In the genomic region with DNA sequence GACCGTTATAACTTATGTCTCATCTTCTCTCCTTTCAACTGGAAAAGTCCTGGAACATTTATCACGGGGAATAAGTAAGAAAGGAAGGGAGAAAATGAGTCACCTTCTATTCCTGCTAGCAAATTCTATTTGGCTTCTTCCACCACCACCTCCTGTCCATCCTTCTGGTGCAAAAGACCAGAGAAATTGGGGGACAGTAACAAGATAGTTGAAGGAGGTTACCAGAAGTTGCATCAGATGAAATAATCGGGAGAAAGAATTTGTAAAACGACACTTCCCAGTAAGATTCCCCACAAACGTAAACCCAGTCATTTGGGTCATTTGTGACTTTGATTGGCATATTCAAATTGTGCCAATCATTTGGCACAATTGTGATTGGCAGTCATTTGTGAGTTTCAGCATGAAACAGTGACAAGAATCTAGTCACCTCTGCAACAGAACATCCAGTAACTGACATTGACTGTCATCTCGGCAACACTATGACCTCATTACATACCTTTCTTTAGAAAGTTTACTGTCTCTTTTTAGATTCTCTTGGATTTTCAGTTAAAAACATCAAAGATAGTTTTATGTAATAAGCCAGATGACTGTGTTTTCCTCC, we compare ENCODE assay signal across 27 cellular contexts. TPM values are rescaled to one million over a fixed set of nuclear protein-coding genes. Genes with fewer than 3 reads are reported as not detected.
A peak's percentile ranks its signal among the peaks of the same experiment; 100 is the strongest.
DNase-seq lines count a peak whose midpoint lies in the region; ATAC-seq, FAIRE-seq and TF ChIP-seq lines count a peak whose summit lies in the region.
"Had no signal": no experiment of that assay in that cellular context is flagged by ENCODE, and none has a peak within 500 bp of the region (broad histone marks: within the 10 kb centered on the region; RNA-seq: fewer than 3 reads in every experiment).

No MANE protein-coding gene starts in this region.

- CTCF ChIA-PET in K562 (lab: Yijun Ruan, JAX; ENCODE audit: low intra/inter-chr PET ratio), result no interaction called here

- ATAC-seq in K562 (peak; percentile 61), HG02938 (IDR thresholded peaks at IDR 0.05; ENCODE audit: unreplicated experiment) (no peak), HG03457 (IDR thresholded peaks at IDR 0.05; ENCODE audit: unreplicated experiment) (no peak)
- ATAC-seq: naive thymus-derived CD4-positive, alpha-beta T cell; WTC11 had no signal

- DNase-seq in AG08395 (ENCODE audit: low spot score) (peak; percentile 20), LHCN-M2 (ENCODE audit: low read depth) (peak; percentile 25), K562 (ENCODE audit: extremely low read depth in 1 of 4, low spot score in 3 of 4) (peak in 1 of 4 experiments; percentile 38), myocyte (ENCODE audit: low read depth) (peak; percentile 63), ureter (ENCODE audit: low spot score) (no peak), NCI-H345 treated with DMSO at 0.1 percent for 48 hours (lab: John Stamatoyannopoulos, UW; ENCODE audit: unreplicated experiment) (no peak)
- DNase-seq: activated CD4-positive, alpha-beta T cell treated with anti-CD3 and anti-CD28 coated beads, Interleukin-2, amount 50 U/mL, for 48 hours; activated naive CD4-positive, alpha-beta T cell; anterior cingulate cortex; CD4-positive, CD25-positive, alpha-beta regulatory T cell; DMS53; endodermal cell; hippocampal formation; kidney; mammary epithelial cell; naive thymus-derived CD4-positive, alpha-beta T cell; NCI-H1105 treated with DMSO at 0.1 percent for 48 hours; posterior cingulate gyrus; SIG-M5; small intestine; stimulated activated CD4-positive, alpha-beta T cell treated with anti-CD3 and anti-CD28 coated beads, Interleukin-2, amount 100 ng/mL, for 48 hours; stomach; upper lobe of left lung had no signal

- no peak for TF ChIP-seq POLR2A in K562 (conservative IDR thresholded peaks at IDR 0.05)

- intact Hi-C loops in K562 (cut with micrococcal nuclease), result loop anchor here (2.0 kb wide), 1 partner anchor 51 kb away; the partner anchor contains the start of gene PIK3CG

- no peaks in the 10 kb centered on the region for H3K9me3 ChIP-seq in K562 (replicated peaks; ENCODE audit: control insufficient read depth, insufficient read depth, low read depth, low read length)
- H3K9me3 ChIP-seq: stomach, upper lobe of left lung had no signal

- peaks cover 0 to 39% of the 10 kb centered on the region in 2 experiments; a peak in 4 of 5 replicates for H3K4me1 ChIP-seq in K562 (replicated peaks in 1 of 2; ENCODE audit: control insufficient read depth in 2 of 2, insufficient read depth in 2 of 2, low read length in 2 of 2)
- H3K4me1 ChIP-seq: stomach, upper lobe of left lung had no signal

- H3K9me1 ChIP-seq in K562 (ENCODE audit: control insufficient read depth, insufficient read depth, low read length), result no peaks in the 10 kb centered on the region

- TF ChIP-seq RAD21 in K562 (CRISPR knock-in tag; conservative IDR thresholded peaks at IDR 0.05 in 1 of 2, IDR thresholded peaks at IDR 0.05 in 1 of 2), result peak in 1 of 2 experiments; percentile 36; a peak in 3 of 4 replicates

- in situ Hi-C loops in K562 (cut with MboI), result no loop called here

- FAIRE-seq in K562 (lab: Jason Lieb, UNC), result no peak
- FAIRE-seq: HTR-8/SVneo, kidney, small intestine had no signal

- H2AFZ ChIP-seq in K562 (ENCODE audit: low read depth, low read length), result peak overlapping the region; percentile 73

- H3K4me2 ChIP-seq in K562 (ENCODE audit: insufficient read depth, low read length), result peak overlapping the region; percentile 51; the same call in 1 of the 2 replicates

- POLR2A ChIA-PET in K562 (lab: Yijun Ruan, JAX), result interaction anchor here (0.7 to 3.2 kb wide), 3 partner anchors 12 to 267 kb away, joined by 3 to 11 read pairs (median 3); no protein-coding TSS in a partner anchor

- BruUV-seq in K562 (replicated peaks; lab: Mats Ljungman, UMichigan), result no TSS peak

- TF ChIP-seq EP300 in K562 (IDR thresholded peaks at IDR 0.05; ENCODE audit: low read length), result peak; percentile 93

- H3K27ac ChIP-seq in K562 (ENCODE audit: extremely low read depth, low read depth, low read length), result peak overlapping the region; percentile 14; the same call in 1 of the 3 replicates
- H3K27ac ChIP-seq: stomach, upper lobe of left lung had no signal

- no peaks in the 10 kb centered on the region for H3K36me3 ChIP-seq in K562 (ENCODE audit: control insufficient read depth, insufficient read depth, low read length)
- H3K36me3 ChIP-seq: stomach, upper lobe of left lung had no signal

- H4K20me1 ChIP-seq in K562 (replicated peaks; ENCODE audit: control insufficient read depth, insufficient read depth, low read length), result no peaks in the 10 kb centered on the region

- no peak overlapping the region for H3K4me3 ChIP-seq in K562
- H3K4me3 ChIP-seq: stomach, upper lobe of left lung had no signal

- no peaks in the 10 kb centered on the region for H3K27me3 ChIP-seq in K562 (ENCODE audit: control insufficient read depth in 2 of 2, insufficient read depth in 2 of 2, low read length in 2 of 2)
- H3K27me3 ChIP-seq: stomach, upper lobe of left lung had no signal

- H3K9ac ChIP-seq in K562 (ENCODE audit: insufficient read depth in 1 of 2, low read depth in 2 of 2, low read length in 2 of 2), result peak overlapping the region in 1 of 2 experiments; percentile 23; a peak in 1 of 4 replicates

- TF ChIP-seq CTCF in K562 (IDR thresholded peaks at IDR 0.05 in 2 of 3, conservative IDR thresholded peaks at IDR 0.05 in 1 of 3; ENCODE audit: insufficient read depth in 2 of 3, low read depth in 1 of 3, low read length in 3 of 3), result no peak

- H3K79me2 ChIP-seq in K562 (ENCODE audit: control insufficient read depth, insufficient read depth, low read length), result no peaks in the 10 kb centered on the region

- WGBS in K562 (ENCODE audit: insufficient coverage, low coverage, missing lambda C conversion rate), result 5% methylated on average over 6 of the region's 6 CpGs

TF ChIP-seq in K562, 482 proteins besides CTCF, POLR2A, EP300 and RAD21 (continues in another document):
- TF ChIP-seq AFF4 (CRISPR knock-in tag; IDR thresholded peaks at IDR 0.05) (no peak), HEY1 (CRISPR knock-in tag; IDR thresholded peaks at IDR 0.05; ENCODE audit: borderline replicate concordance) (0 out of 2 replicates have a peak, but pooled peaks have one; percentile 17), ESRRA (IDR thresholded peaks at IDR 0.05; ENCODE audit: borderline replicate concordance, low read depth) (peak; percentile 67; the same call in 1 of the 2 replicates), WHSC1 (IDR thresholded peaks at IDR 0.05; ENCODE audit: low read length) (no peak), KLF6 (CRISPR knock-in tag; IDR thresholded peaks at IDR 0.05; ENCODE audit: borderline replicate concordance) (peak; percentile 71; the same call in 1 of the 2 replicates), MYBL2 (IDR thresholded peaks at IDR 0.05; ENCODE audit: low read depth) (peak; percentile 62; the same call in 1 of the 2 replicates), MYBL2 (CRISPR knock-in tag; IDR thresholded peaks at IDR 0.05; ENCODE audit: borderline replicate concordance) (no peak), ZBTB7A (IDR thresholded peaks at IDR 0.05; ENCODE audit: borderline replicate concordance, control insufficient read depth, low read depth, low read length) (no peak)

RNA-seq across cellular contexts. Expression of gene PIK3CG, which starts 51.3 kb away (rescaled TPM):
- not detected in 2 replicates for total RNA-seq in LHCN-M2 (2014; rRNA removed)
- polyA plus RNA-seq in LHCN-M2 (2012), result not detected
- 56.0 and 57.2 TPM in 2 replicates for total RNA-seq in K562 (2011; cell fraction: chromatin; rRNA removed; ENCODE audit: low replicate concordance)
- total RNA-seq in K562 (2011; cell fraction: nucleolus; rRNA removed), result 34.2 and 36.7 TPM in 2 replicates
- total RNA-seq in K562 (2011; cell fraction: nucleoplasm; rRNA removed), result 33.4 and 37.5 TPM in 2 replicates
- total RNA-seq in K562 (2014; rRNA removed), result 31.4 and 31.6 TPM in 2 replicates
- total RNA-seq in K562 (2014; rRNA removed; fragmentation: Illumina TruSeq; extraction: Trizol), result 30.6 and 37.7 TPM in 2 replicates
- 37.7 and 42.5 TPM in 2 replicates for total RNA-seq in K562 (2015; rRNA removed; fragmentation: Illumina TruSeq; extraction: Trizol)
- 33.7 and 35.4 TPM in 2 replicates for total RNA-seq in K562 (2021)
- polyA plus RNA-seq in K562 (2011; rRNA removed), result 22.8 and 24.6 TPM in 2 replicates
- 13.7 and 24.1 TPM in 2 replicates for polyA plus RNA-seq in K562 (2011; cell fraction: cytosol; rRNA removed)
- polyA plus RNA-seq in K562 (2011; cell fraction: nucleus; rRNA removed), result 14.5 and 21.4 TPM in 2 replicates
- polyA plus RNA-seq in K562 (2012), result 19.0 and 36.2 TPM in 2 replicates
- polyA plus RNA-seq in K562 (2014; fragmentation: Illumina TruSeq; extraction: Trizol), result 29.0 and 32.3 TPM in 2 replicates
- 1 to 10 TPM; 5.3 to 6.2 TPM for polyA plus RNA-seq in K562 (2014; fragmentation: Nextera tagmentation; extraction: Ambion mirVana)
- polyA plus RNA-seq in K562 (2014; rRNA removed), result 10.7 and 12.9 TPM in 2 replicates
- polyA minus RNA-seq in K562 (2011; rRNA and poly(A)+ RNA removed), result 85.5 and 93.3 TPM in 2 replicates
- 52.8 and 61.1 TPM in 2 replicates for polyA minus RNA-seq in K562 (2011; cell fraction: cytosol; rRNA and poly(A)+ RNA removed)
- polyA minus RNA-seq in K562 (2011; cell fraction: nucleus; rRNA and poly(A)+ RNA removed), result 68.7 and 79.4 TPM in 2 replicates
- not detected in 2 replicates for total RNA-seq in myocyte
- not detected for polyA plus RNA-seq in myocyte (2012)
- total RNA-seq in ureter, result 5.3 TPM
- total RNA-seq: mammary epithelial cell had no signal
- polyA plus RNA-seq: mammary epithelial cell had no signal

Comparison
In these comparisons a context has a peak if more than half of its experiments do, and no peak if none do; other contexts are left out.
1. DNase-seq: peak in AG08395 (single experiment), LHCN-M2 (single experiment) and myocyte (single experiment); none in ureter (single experiment) and NCI-H345 treated with DMSO at 0.1 percent for 48 hours (single experiment).